10 cellular contexts compared by ENCODE assay signal in genomic region chr19:46958542-46958941, GRCh38.
DNase-seq lines count a peak whose midpoint lies in the region; ATAC-seq, FAIRE-seq and TF ChIP-seq lines count a peak whose summit lies in the region.
"Had no signal": no experiment of that assay in that cellular context is flagged by ENCODE, and none has a peak within 500 bp of the region (broad histone marks: within the 10 kb centered on the region; RNA-seq: fewer than 3 reads in every experiment).

No MANE protein-coding gene starts in this region.

- H2AFZ ChIP-seq in GM12878 (ENCODE audit: control insufficient read depth, low read depth, low read length) = no peak overlapping the region
- no peak overlapping the region for H2AFZ ChIP-seq in neural progenitor cell (replicated peaks)

- H3K9ac ChIP-seq in GM12878 (ENCODE audit: control insufficient read depth, insufficient read depth, low read length) (no peak overlapping the region), neural progenitor cell (no peak overlapping the region)

- in situ Hi-C loops in GM12878 (cut with MboI) = no loop called here

- no peak for ATAC-seq in GM12878
- ATAC-seq in HG03457 (IDR thresholded peaks at IDR 0.05; ENCODE audit: unreplicated experiment) = no peak

- peaks cover 0 to 10% (median 8%) of the 10 kb centered on the region in 3 donors for H3K36me3 Mint-ChIP-seq in CD8-positive, alpha-beta memory T cell
- H3K36me3 Mint-ChIP-seq in HFFc6 (ENCODE audit: low read depth) (peaks cover 26% of the 10 kb centered on the region), neural progenitor cell (peaks cover 14% of the 10 kb centered on the region)

- RAD21 ChIA-PET in GM12878 (lab: Charles Lee; ENCODE audit: unreplicated experiment) = no interaction called here

- H3K4me1 Mint-ChIP-seq in CD8-positive, alpha-beta memory T cell = peaks cover 70 to 86% (median 86%) of the 10 kb centered on the region in 3 donors
- peaks cover 84% of the 10 kb centered on the region for H3K4me1 Mint-ChIP-seq in HFFc6 (ENCODE audit: low read depth)
- peaks cover 15% of the 10 kb centered on the region for H3K4me1 Mint-ChIP-seq in neural progenitor cell

- peaks cover 10% of the 10 kb centered on the region for H3F3A ChIP-seq in neural progenitor cell (ENCODE audit: low read depth)

- peaks cover 40% of the 10 kb centered on the region for H3K4me1 ChIP-seq in CD8-positive, alpha-beta memory T cell (ENCODE audit: insufficient read depth, low read length)
- H3K4me1 ChIP-seq in GM12878 (ENCODE audit: control insufficient read depth, insufficient read depth, low read length) = peaks cover 29% of the 10 kb centered on the region
- H3K4me1 ChIP-seq in neural progenitor cell = peaks cover 9% of the 10 kb centered on the region

- POLR2A ChIA-PET in CD8-positive, alpha-beta memory T cell (lab: Charles Lee) = interaction anchor here (0.7 kb wide), 1 partner anchor 195 kb away, joined by 6 read pairs; no protein-coding TSS in a partner anchor
- POLR2A ChIA-PET in GM12878 (lab: Charles Lee) = interaction anchor here (0.6 to 1.2 kb wide), 2 partner anchors 97 to 459 kb away, joined by 3 to 4 read pairs; no protein-coding TSS in a partner anchor

- TF ChIP-seq POLR2A in GM12878 (IDR thresholded peaks at IDR 0.05; ENCODE audit: low read depth, low read length) = no peak

- no peak overlapping the region for H3K4me2 ChIP-seq in GM12878 (ENCODE audit: control insufficient read depth, insufficient read depth)
- H3K4me2 ChIP-seq in neural progenitor cell = no peak overlapping the region

- H3K9me3 Mint-ChIP-seq in CD8-positive, alpha-beta memory T cell = no peaks in the 10 kb centered on the region
- H3K9me3 Mint-ChIP-seq in HFFc6 = no peaks in the 10 kb centered on the region
- peaks cover 2% of the 10 kb centered on the region for H3K9me3 Mint-ChIP-seq in neural progenitor cell

- peak; percentile 23 for FAIRE-seq in GM12878 (lab: Jason Lieb, UNC)

- H3K4me3 Mint-ChIP-seq in CD8-positive, alpha-beta memory T cell = peak overlapping the region in 4 of 7 donors; percentile 21 to 56 (median 46)
- H3K4me3 Mint-ChIP-seq in HFFc6 = peak overlapping the region; percentile 49; the same call in 1 of the 2 replicates
- no peak overlapping the region for H3K4me3 Mint-ChIP-seq in neural progenitor cell

- peaks cover 2% of the 10 kb centered on the region for H3K79me2 ChIP-seq in GM12878 (ENCODE audit: control insufficient read depth, insufficient read depth, low read length)
- H3K79me2 ChIP-seq in neural progenitor cell (ENCODE audit: low read depth) = peaks cover 72% of the 10 kb centered on the region

- 78% methylated on average over 6 of the region's 6 CpGs for WGBS in GM12878 (ENCODE audit: insufficient coverage, insufficient replicate concordance, low lambda C conversion rate, missing lambda C conversion rate)

- no peaks in the 10 kb centered on the region for H3K27me3 Mint-ChIP-seq in CD8-positive, alpha-beta memory T cell
- H3K27me3 Mint-ChIP-seq in HFFc6 (ENCODE audit: insufficient read depth) (no peaks in the 10 kb centered on the region; the same call in 1 of the 2 replicates), neural progenitor cell (ENCODE audit: insufficient read depth, low read depth) (peaks cover 2% of the 10 kb centered on the region)

- no peak overlapping the region for H3K27ac ChIP-seq in CD8-positive, alpha-beta memory T cell (ENCODE audit: low read depth, low read length)
- no peak overlapping the region for H3K27ac ChIP-seq in GM12878 (ENCODE audit: control insufficient read depth, insufficient read depth)
- peak overlapping the region; percentile 34 for H3K27ac ChIP-seq in neural progenitor cell

- H4K20me1 ChIP-seq in GM12878 (ENCODE audit: control insufficient read depth, insufficient read depth) (no peaks in the 10 kb centered on the region; the same call in 1 of the 2 replicates), neural progenitor cell (ENCODE audit: low read depth) (peaks cover 41% of the 10 kb centered on the region)

- BruUV-seq in GM12878 (replicated peaks; lab: Mats Ljungman, UMichigan) = no TSS peak

- peak overlapping the region in 6 of 8 donors; percentile 56 to 84 (median 80) for H3K27ac Mint-ChIP-seq in CD8-positive, alpha-beta memory T cell
- H3K27ac Mint-ChIP-seq in HFFc6 (peak overlapping the region; percentile 88), neural progenitor cell (peak overlapping the region; percentile 65)

- intact Hi-C loops in GM12878 (cut with micrococcal nuclease; ENCODE audit: unreplicated experiment) = no loop called here

- SMC1A ChIA-PET in GM12878 (lab: Charles Lee; ENCODE audit: uncharacterized antibody, unreplicated experiment) = interaction anchor here (0.6 kb wide), 1 partner anchor 73 kb away, joined by 3 read pairs; no protein-coding TSS in a partner anchor

- no peak for TF ChIP-seq RAD21 in GM12878 (IDR thresholded peaks at IDR 0.05; ENCODE audit: insufficient read depth, low read depth, low read length)

- no peaks in the 10 kb centered on the region for H3K27me3 ChIP-seq in CD8-positive, alpha-beta memory T cell (ENCODE audit: insufficient read depth, low read length, poor library complexity, severe bottlenecking)
- H3K27me3 ChIP-seq in GM12878 (replicated peaks in 1 of 2; ENCODE audit: control insufficient read depth in 2 of 2, insufficient read depth in 2 of 2, low read length in 1 of 2) (no peaks in the 10 kb centered on the region), neural progenitor cell (no peaks in the 10 kb centered on the region)

- H3K9me3 ChIP-seq in CD8-positive, alpha-beta memory T cell (ENCODE audit: low read length) = no peaks in the 10 kb centered on the region
- no peaks in the 10 kb centered on the region; the same call in 2 of the 3 replicates for H3K9me3 ChIP-seq in GM12878 (replicated peaks; ENCODE audit: control insufficient read depth, insufficient read depth, low read length)
- H3K9me3 ChIP-seq in neural progenitor cell (ENCODE audit: low read depth) = no peaks in the 10 kb centered on the region

- no peak for TF ChIP-seq EP300 in GM12878 (IDR thresholded peaks at IDR 0.05; ENCODE audit: borderline replicate concordance in 1 of 2, control insufficient read depth in 1 of 2, low read depth in 2 of 2, low read length in 2 of 2)

- no peak for TF ChIP-seq CTCF in HFFc6 (IDR thresholded peaks at IDR 0.05)
- TF ChIP-seq CTCF in GM12878 (IDR thresholded peaks at IDR 0.05 in 2 of 3, conservative IDR thresholded peaks at IDR 0.05 in 1 of 3; ENCODE audit: control insufficient read depth in 2 of 3, extremely low read depth in 1 of 3, insufficient read depth in 1 of 3, low read depth in 3 of 3, low read length in 3 of 3) = no peak
- TF ChIP-seq CTCF in neural progenitor cell (IDR thresholded peaks at IDR 0.05) = no peak

- no peak overlapping the region for H3K4me3 ChIP-seq in CD8-positive, alpha-beta memory T cell (ENCODE audit: low read length)
- H3K4me3 ChIP-seq in GM12878 (no peak overlapping the region), neural progenitor cell (no peak overlapping the region)

- no peaks in the 10 kb centered on the region for H3K36me3 ChIP-seq in CD8-positive, alpha-beta memory T cell (ENCODE audit: insufficient read depth, low read length)
- H3K36me3 ChIP-seq in GM12878 (ENCODE audit: control insufficient read depth in 2 of 2, insufficient read depth in 2 of 2, low read length in 1 of 2) (peaks cover 0 to 2% of the 10 kb centered on the region in 2 experiments; a peak in 2 of 4 replicates), neural progenitor cell (no peaks in the 10 kb centered on the region)

- no peak for DNase-seq in CD8-positive, alpha-beta memory T cell
- DNase-seq in HFFc6 (peak; percentile 41), GM12878 (ENCODE audit: low read depth, low spot score) (no peak), neural progenitor cell (ENCODE audit: low spot score) (peak; percentile 24), activated gamma-delta T cell (lab: John Stamatoyannopoulos, UW) (no peak), H4 (ENCODE audit: low spot score) (no peak)
- DNase-seq: activated CD8-positive, alpha-beta memory T cell treated with anti-CD3 and anti-CD28 coated beads for 24 hours; NCI-H2081; RPMI8226 had no signal

- CTCF ChIA-PET in CD8-positive, alpha-beta memory T cell (lab: Charles Lee) = interaction anchor here (0.7 to 1.3 kb wide), 2 partner anchors 32 to 77 kb away, joined by 3 to 4 read pairs; no protein-coding TSS in a partner anchor
- CTCF ChIA-PET in GM12878 (lab: Yijun Ruan, JAX) = interaction anchor here (0.9 kb wide), 1 partner anchor 252 kb away, joined by 3 read pairs; no protein-coding TSS in a partner anchor

TF ChIP-seq in GM12878, 131 proteins besides CTCF, POLR2A, EP300 and RAD21:
- TF ChIP-seq IKZF1 (conservative IDR thresholded peaks at IDR 0.05) (0 out of 2 replicates have a peak, but pooled peaks have one; percentile 19), NR2F1 (conservative IDR thresholded peaks at IDR 0.05) (peak; percentile 90), ZSCAN29 (IDR thresholded peaks at IDR 0.05) (no peak), DPF2 (IDR thresholded peaks at IDR 0.05) (0 out of 2 replicates have a peak, but pooled peaks have one; percentile 17), BCL11A (IDR thresholded peaks at IDR 0.05; ENCODE audit: low read depth, low read length) (0 out of 2 replicates have a peak, but pooled peaks have one; percentile 33), JUNB (IDR thresholded peaks at IDR 0.05) (peak; percentile 59)

Comparison
In these comparisons a context has a peak if more than half of its experiments do, and no peak if none do; other contexts are left out.
1. DNase-seq: peak in HFFc6 (single experiment) and neural progenitor cell (single experiment); none in CD8-positive, alpha-beta memory T cell (0 of 5), GM12878 (single experiment), activated gamma-delta T cell (single experiment) and H4 (single experiment).
2. Peak in every context shown above with its lines, with median percentiles within 50 percentile points of each other: H3K27ac Mint-ChIP-seq.